ENCODE assay signal across 21 cellular contexts in the genomic region with DNA sequence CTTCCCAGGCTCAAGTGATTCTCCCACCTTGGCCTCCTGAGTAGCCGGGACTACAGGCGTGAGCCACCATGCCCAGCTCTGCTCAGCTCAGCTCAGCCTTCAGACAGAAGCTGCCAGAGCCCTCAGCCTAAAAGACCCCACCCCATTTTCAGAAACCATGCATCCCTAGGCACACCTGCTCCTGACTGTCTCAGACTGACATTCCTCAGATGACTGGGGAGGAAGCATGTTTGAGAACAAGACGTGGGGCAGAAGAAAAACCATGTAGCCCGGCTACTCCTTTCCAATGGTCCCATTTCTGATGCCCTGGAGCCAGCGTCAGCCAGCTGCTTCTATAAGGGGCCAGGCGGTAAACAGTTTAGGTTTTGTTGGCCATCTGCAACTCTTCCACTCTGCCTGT. TPM values are rescaled to one million over a fixed set of nuclear protein-coding genes. Genes with fewer than 3 reads are reported as not detected.
DNase-seq lines count a peak whose midpoint lies in the region; ATAC-seq and TF ChIP-seq lines count a peak whose summit lies in the region.
"Had no signal": no experiment of that assay in that cellular context is flagged by ENCODE, and none has a peak within 500 bp of the region (broad histone marks: within the 10 kb centered on the region; RNA-seq: fewer than 3 reads in every experiment).

No MANE protein-coding gene starts in this region.

- WGBS in heart left ventricle, 4 donors = 79 to 92% (median 86%) methylated on average over 6 of the region's 6 CpGs
- WGBS in endodermal cell (ENCODE audit: insufficient coverage in 1 of 2, insufficient read length in 1 of 2), 2 experiments = 90 to 93% methylated on average over 3 to 6 of the region's 6 CpGs

- H3K27me3 Mint-ChIP-seq in endodermal cell (ENCODE audit: insufficient read depth) = peaks cover 2% of the 10 kb centered on the region

- peaks cover 7% of the 10 kb centered on the region for H3K36me3 Mint-ChIP-seq in endodermal cell (ENCODE audit: low read depth)

- H3K27ac Mint-ChIP-seq in endodermal cell = no peak overlapping the region
- H3K27ac Mint-ChIP-seq: activated CD4-positive, alpha-beta T cell treated with anti-CD3 and anti-CD28 coated beads, Interleukin-2, amount 10 ng/mL, durations not matched to agents 7 days and 5 days; nephron progenitor cell; T-helper 17 cell had no signal

- peaks cover 75% of the 10 kb centered on the region for H3K4me1 ChIP-seq in cardiac muscle cell (ENCODE audit: low read depth)
- peaks cover 0 to 12% (median 4%) of the 10 kb centered on the region in 12 donors for H3K4me1 ChIP-seq in heart left ventricle
- peaks cover 11% of the 10 kb centered on the region for H3K4me1 ChIP-seq in endodermal cell (ENCODE audit: control insufficient read depth, insufficient read depth, low read length)
- H3K4me1 ChIP-seq: adrenal gland, colonic mucosa, parathyroid adenoma had no signal

- no peak for DNase-seq in cardiac muscle cell (ENCODE audit: low read depth in 1 of 2, low spot score in 1 of 2)
- DNase-seq in heart left ventricle = no peak
- DNase-seq in NCI-H1694 treated with DMSO at 0.1 percent for 48 hours (lab: John Stamatoyannopoulos, UW) = peak; percentile 64
- DNase-seq in endodermal cell = peak; percentile 64
- no peak for DNase-seq in NCI-H128 (lab: John Stamatoyannopoulos, UW; ENCODE audit: unreplicated experiment)
- DNase-seq: activated CD4-positive, alpha-beta T cell treated with anti-CD3 and anti-CD28 coated beads, Interleukin-2, amount 10 ng/mL, durations not matched to agents 7 days and 5 days; activated naive CD4-positive, alpha-beta T cell treated with Interleukin-2 at 50 U/mL for 16 hours; activated T-cell treated with anti-CD3 and anti-CD28 coated beads, Interleukin-2, amount 50 U/mL, for 48 hours; C1 segment of cervical spinal cord; colonic mucosa; NCI-H1436 treated with DMSO at 0.1 percent for 48 hours; nephron progenitor cell; stimulated activated CD4-positive, alpha-beta T cell treated with anti-CD3 and anti-CD28 coated beads, Interleukin-12 subunit alpha, Interleukin-12 subunit beta, amount 100 ng/mL, for 4 hours; stimulated activated naive CD4-positive, alpha-beta T cell treated with Interleukin-2 at 50 U/mL for 16 hours; T-helper 17 cell had no signal

- H3K36me3 ChIP-seq in cardiac muscle cell = no peaks in the 10 kb centered on the region
- no peaks in the 10 kb centered on the region for H3K36me3 ChIP-seq in heart left ventricle
- H3K36me3 ChIP-seq in endodermal cell (ENCODE audit: control insufficient read depth, insufficient read depth, low read length) = no peaks in the 10 kb centered on the region
- H3K36me3 ChIP-seq: adrenal gland, colonic mucosa, gastroesophageal sphincter had no signal

- intact Hi-C loops in heart left ventricle (cut with DNase I) = loop anchor here in 5 of 10 donors (5.0 to 10.0 kb wide), 4 partner anchors 38 to 130 kb away; a partner anchor contains a TSS

- H3K9me3 Mint-ChIP-seq in endodermal cell = peaks cover 21% of the 10 kb centered on the region
- H3K9me3 Mint-ChIP-seq: activated CD4-positive, alpha-beta T cell treated with anti-CD3 and anti-CD28 coated beads, Interleukin-2, amount 10 ng/mL, durations not matched to agents 7 days and 5 days had no signal

- H3K27me3 ChIP-seq in cardiac muscle cell (no peaks in the 10 kb centered on the region), heart left ventricle (no peaks in the 10 kb centered on the region), endodermal cell (ENCODE audit: control insufficient read depth, insufficient read depth, low read length, poor library complexity, severe bottlenecking) (no peaks in the 10 kb centered on the region)
- H3K27me3 ChIP-seq: adrenal gland, colonic mucosa, gastroesophageal sphincter had no signal

- H3K27ac ChIP-seq in cardiac muscle cell = peak overlapping the region; percentile 97
- no peak overlapping the region for H3K27ac ChIP-seq in heart left ventricle
- peak overlapping the region; percentile 72 for H3K27ac ChIP-seq in endodermal cell (ENCODE audit: low read depth, low read length)
- H3K27ac ChIP-seq: adrenal gland, colonic mucosa, gastroesophageal sphincter, parathyroid adenoma had no signal

- H3K4me3 ChIP-seq in cardiac muscle cell = no peak overlapping the region
- H3K4me3 ChIP-seq in heart left ventricle = no peak overlapping the region
- H3K4me3 ChIP-seq in endodermal cell (ENCODE audit: low read length) = no peak overlapping the region
- H3K4me3 ChIP-seq: adrenal gland, colonic mucosa, gastroesophageal sphincter had no signal

- no peak for TF ChIP-seq CTCF in cardiac muscle cell (IDR thresholded peaks at IDR 0.05; ENCODE audit: low read depth, low read length)
- TF ChIP-seq CTCF in heart left ventricle (IDR thresholded peaks at IDR 0.05) = no peak
- TF ChIP-seq CTCF in endodermal cell (conservative IDR thresholded peaks at IDR 0.05) = no peak

- ATAC-seq in heart left ventricle (no peak), GM18868 (IDR thresholded peaks at IDR 0.05; ENCODE audit: unreplicated experiment) (no peak), GM21576 (IDR thresholded peaks at IDR 0.05; ENCODE audit: unreplicated experiment) (no peak)
- ATAC-seq: gastroesophageal sphincter, T-helper 17 cell had no signal

- H3K9me3 ChIP-seq in cardiac muscle cell (ENCODE audit: low read depth) (no peaks in the 10 kb centered on the region), heart left ventricle (no peaks in the 10 kb centered on the region), endodermal cell (ENCODE audit: control insufficient read depth, low read length) (peaks cover 13% of the 10 kb centered on the region)
- H3K9me3 ChIP-seq: adrenal gland, colonic mucosa, gastroesophageal sphincter had no signal

- no peak overlapping the region for H3K4me3 Mint-ChIP-seq in endodermal cell
- H3K4me3 Mint-ChIP-seq: activated CD4-positive, alpha-beta T cell treated with anti-CD3 and anti-CD28 coated beads, Interleukin-2, amount 10 ng/mL, durations not matched to agents 7 days and 5 days; nephron progenitor cell; T-helper 17 cell had no signal

- no peak overlapping the region for H3K9ac ChIP-seq in endodermal cell (ENCODE audit: extremely low read depth, low read length, poor library complexity, severe bottlenecking)
- H3K9ac ChIP-seq: parathyroid adenoma had no signal

- peaks cover 24% of the 10 kb centered on the region for H3K4me1 Mint-ChIP-seq in endodermal cell

- no peak for TF ChIP-seq POLR2A in heart left ventricle (IDR thresholded peaks at IDR 0.05)

RNA-seq across cellular contexts. Expression of a gene that starts 3.0 kb away (rescaled TPM):
- total RNA-seq in cardiac muscle cell = 46.1 and 51.1 TPM in 2 replicates
- polyA plus RNA-seq in cardiac muscle cell = 45.9 and 56.4 TPM in 2 replicates
- 100 to 1,000 TPM; 372 to 760 (median 534) TPM for total RNA-seq in heart left ventricle
- polyA plus RNA-seq in heart left ventricle = 100 to 1,000 TPM; 218 to 394 TPM
- total RNA-seq in endodermal cell = not detected
- polyA plus RNA-seq in endodermal cell (2013, experiment 1 of 2) = 3.6 TPM
- 2.6 TPM for polyA plus RNA-seq in endodermal cell (2013, experiment 2 of 2)
- total RNA-seq: activated CD4-positive, alpha-beta T cell treated with anti-CD3 and anti-CD28 coated beads, Interleukin-2, amount 10 ng/mL, durations not matched to agents 7 days and 5 days; T-helper 17 cell had no signal
- polyA plus RNA-seq: keratinocyte had no signal

RNA-seq across cellular contexts. Expression of a gene that starts 27.9 kb away (rescaled TPM):
- total RNA-seq in cardiac muscle cell (11.7 and 20.5 TPM in 2 replicates), heart left ventricle (1 to 10 TPM; 1.7 to 5.5 (median 3.3) TPM), endodermal cell (10 to 100 TPM; 28.2 to 30.1 TPM)
- polyA plus RNA-seq in cardiac muscle cell (3.4 and 6.7 TPM in 2 replicates), heart left ventricle (1 to 10 TPM; 2.5 to 3.1 TPM)
- polyA plus RNA-seq in endodermal cell (2013, experiment 1 of 2) = 23.3 TPM
- 19.3 TPM for polyA plus RNA-seq in endodermal cell (2013, experiment 2 of 2)

Comparison
In these comparisons a context has a peak if more than half of its experiments do, and no peak if none do; other contexts are left out.
1. H3K27ac ChIP-seq: peak in cardiac muscle cell (single experiment) and endodermal cell (single experiment); none in heart left ventricle (0 of 12).
2. DNase-seq: peak in NCI-H1694 treated with DMSO at 0.1 percent for 48 hours (single experiment) and endodermal cell (single experiment); none in cardiac muscle cell (0 of 2), heart left ventricle (0 of 5) and NCI-H128 (single experiment).
3. RNA of a gene that starts 3.0 kb away (total RNA-seq): 372 to 760 TPM in heart left ventricle and 46.1 to 51.1 TPM in cardiac muscle cell; not detected in endodermal cell; every median in the first group is over 10 times any median in the second.